ENCODE assay signal across 12 cellular contexts in the genomic region with DNA sequence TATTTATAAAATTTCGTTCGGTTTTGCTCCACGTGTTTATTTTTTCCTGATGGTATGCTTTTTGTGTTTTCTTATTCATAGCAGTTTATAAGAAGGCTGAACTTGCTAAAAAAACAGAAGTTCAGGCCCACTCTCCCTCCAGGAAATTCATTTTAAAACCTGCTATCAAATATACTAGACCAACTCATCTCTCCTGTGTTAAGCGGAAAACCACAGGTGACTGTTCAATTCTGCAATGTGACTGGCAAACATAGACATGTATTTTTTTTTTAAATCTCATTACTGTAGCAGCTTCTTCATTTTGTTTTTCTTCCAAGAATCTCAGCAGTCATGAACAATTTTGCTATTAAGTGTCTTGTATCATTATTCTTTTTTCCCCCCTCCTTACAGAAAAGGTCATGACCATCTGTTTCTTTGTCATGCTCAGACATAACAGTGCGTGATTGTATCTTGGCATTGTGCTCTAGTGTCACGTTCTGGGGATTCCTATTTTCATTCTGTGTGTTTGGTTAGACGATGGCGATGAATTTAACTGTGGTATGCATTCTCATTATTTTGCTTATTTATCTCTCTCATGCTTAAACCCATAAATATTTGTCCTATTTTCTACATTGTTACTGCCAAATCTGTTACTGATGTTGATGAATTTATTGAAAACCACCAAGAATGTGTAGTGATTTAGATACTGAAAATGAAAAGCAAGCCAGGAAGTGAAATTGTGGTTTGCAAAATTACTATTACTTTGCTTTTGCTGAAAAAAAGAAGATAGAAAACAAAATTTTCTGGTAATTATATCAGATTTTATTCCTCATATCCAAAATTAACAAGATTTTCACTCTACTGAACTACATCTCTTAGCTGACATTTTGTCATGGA.
DNase-seq lines count a peak whose midpoint lies in the region; ATAC-seq and FAIRE-seq lines count a peak whose summit lies in the region.
"Had no signal": no experiment of that assay in that cellular context is flagged by ENCODE, and none has a peak within 500 bp of the region (broad histone marks: within the 10 kb centered on the region; RNA-seq: fewer than 3 reads in every experiment).

No MANE protein-coding gene starts in this region.

- no peaks in the 10 kb centered on the region for H3K27me3 ChIP-seq in H7 (ENCODE audit: control insufficient read depth, insufficient read depth, low read length)
- H3K27me3 ChIP-seq: pancreas had no signal

- H3K36me3 ChIP-seq in H7 (replicated peaks; ENCODE audit: control insufficient read depth, insufficient read depth, low read length), result no peaks in the 10 kb centered on the region
- H3K36me3 ChIP-seq: pancreas had no signal

- FAIRE-seq in islet of Langerhans (lab: Jason Lieb, UNC), result peak; percentile 87
- FAIRE-seq: pancreas had no signal

- H3K4me3 ChIP-seq in H7 (ENCODE audit: insufficient read depth, low read depth, low read length), result no peak overlapping the region
- H3K4me3 ChIP-seq: pancreas had no signal

- peak; percentile 81 for ATAC-seq in GM18868 (IDR thresholded peaks at IDR 0.05; ENCODE audit: unreplicated experiment)
- ATAC-seq in GM21529 (IDR thresholded peaks at IDR 0.05; ENCODE audit: unreplicated experiment), result peak; percentile 74
- peak; percentile 57 for ATAC-seq in HG03175 (IDR thresholded peaks at IDR 0.05; ENCODE audit: unreplicated experiment)
- ATAC-seq: effector memory CD8-positive, alpha-beta T cell; pancreas had no signal

- DNase-seq in H7, result no peak
- no peak for DNase-seq in OCI-M1 (lab: John Stamatoyannopoulos, UW)
- no peak for DNase-seq in islet precursor cell
- DNase-seq in DMS153 (lab: John Stamatoyannopoulos, UW), result no peak
- DNase-seq: activated naive CD4-positive, alpha-beta T cell treated with anti-CD3 and anti-CD28 coated beads, Interleukin-2, amount 50 U/mL, for 16 hours; effector memory CD8-positive, alpha-beta T cell; NCI-H69; pancreas had no signal
